In the genomic region with DNA sequence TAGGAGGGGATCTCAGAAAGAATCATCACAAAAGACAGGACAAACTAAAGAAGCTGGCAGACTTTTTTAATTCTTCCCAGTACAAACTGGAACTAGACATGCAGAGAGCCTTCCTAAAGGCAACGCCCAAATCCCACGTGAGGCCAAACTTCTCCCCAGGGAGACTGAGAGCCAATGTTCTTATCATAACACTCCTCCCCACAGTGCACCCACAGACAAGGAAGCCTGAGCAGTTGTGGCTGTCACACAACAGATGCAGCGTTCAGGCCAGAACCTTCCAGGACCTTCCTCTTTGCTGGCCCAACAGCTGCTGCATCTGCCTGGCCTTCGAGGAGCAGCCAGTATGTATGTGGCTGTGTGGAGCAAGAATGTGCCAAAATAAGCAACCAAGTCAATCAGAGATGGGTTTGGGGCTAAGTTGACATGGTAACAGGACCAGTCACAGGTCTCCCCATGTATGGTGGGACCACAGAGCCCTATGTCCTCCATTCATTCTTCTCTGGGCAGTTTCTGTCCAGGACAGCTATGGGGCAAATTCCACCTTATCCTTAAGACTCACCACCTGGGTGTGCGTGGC, we compare ENCODE assay signal across 10 cellular contexts. TPM values are rescaled to one million over a fixed set of nuclear protein-coding genes. Genes with fewer than 3 reads are reported as not detected.
DNase-seq lines count a peak whose midpoint lies in the region; ATAC-seq and TF ChIP-seq lines count a peak whose summit lies in the region.
"Had no signal": no experiment of that assay in that cellular context is flagged by ENCODE, and none has a peak within 500 bp of the region (broad histone marks: within the 10 kb centered on the region; RNA-seq: fewer than 3 reads in every experiment).

No MANE protein-coding gene starts in this region.

- ATAC-seq in CD8-positive, alpha-beta T cell: no peak
- ATAC-seq in HG03460 (IDR thresholded peaks at IDR 0.05; ENCODE audit: unreplicated experiment) (peak; percentile 36), GM19324 (IDR thresholded peaks at IDR 0.05; ENCODE audit: low FRiP score, unreplicated experiment) (no peak), HG03097 (IDR thresholded peaks at IDR 0.05; ENCODE audit: low FRiP score, unreplicated experiment) (no peak)
- no peak for ATAC-seq in naive thymus-derived CD4-positive, alpha-beta T cell

- H3K36me3 ChIP-seq in CD8-positive, alpha-beta T cell (ENCODE audit: insufficient read depth, low read length): no peaks in the 10 kb centered on the region
- no peaks in the 10 kb centered on the region for H3K36me3 ChIP-seq in brain microvascular endothelial cell (replicated peaks)
- no peaks in the 10 kb centered on the region for H3K36me3 ChIP-seq in naive thymus-derived CD4-positive, alpha-beta T cell (ENCODE audit: control insufficient read depth in 2 of 3, insufficient read depth in 3 of 3, low read length in 3 of 3)

- no peaks in the 10 kb centered on the region for H3K36me3 Mint-ChIP-seq in CD8-positive, alpha-beta T cell
- H3K36me3 Mint-ChIP-seq in naive thymus-derived CD4-positive, alpha-beta T cell: peaks cover 0 to 15% (median 0%) of the 10 kb centered on the region in 5 donors

- peak overlapping the region; percentile 35 for H3K4me3 Mint-ChIP-seq in CD8-positive, alpha-beta T cell
- peak overlapping the region; percentile 38 to 84 (median 64) for H3K4me3 Mint-ChIP-seq in naive thymus-derived CD4-positive, alpha-beta T cell

- no peaks in the 10 kb centered on the region for H3K9me3 Mint-ChIP-seq in CD8-positive, alpha-beta T cell
- H3K9me3 Mint-ChIP-seq in naive thymus-derived CD4-positive, alpha-beta T cell: peaks cover 0 to 2% (median 0%) of the 10 kb centered on the region in 11 donors

- intact Hi-C loops in CD8-positive, alpha-beta T cell (cut with DNase I, micrococcal nuclease): loop anchor here (2.0 kb wide), 3 partner anchors 17 to 179 kb away; partner anchors contain the start of genes RINT1 (in 1 of the 2) and SRPK2 (in 1 of the 2)
- intact Hi-C loops in naive thymus-derived CD4-positive, alpha-beta T cell (cut with micrococcal nuclease): loop anchor here in 1 of 2 donors (1.0 to 2.0 kb wide), 3 partner anchors 8 to 17 kb away; no protein-coding TSS in a partner anchor

- no peaks in the 10 kb centered on the region for H3K9me3 ChIP-seq in CD8-positive, alpha-beta T cell (ENCODE audit: low read length)
- no peaks in the 10 kb centered on the region for H3K9me3 ChIP-seq in naive thymus-derived CD4-positive, alpha-beta T cell (ENCODE audit: control insufficient read depth in 2 of 3, low read length in 3 of 3)

- peak overlapping the region; percentile 89 for H3K27ac Mint-ChIP-seq in CD8-positive, alpha-beta T cell
- H3K27ac Mint-ChIP-seq in naive thymus-derived CD4-positive, alpha-beta T cell: peak overlapping the region; percentile 73 to 97 (median 92)

- peaks cover 49% of the 10 kb centered on the region for H3K4me1 ChIP-seq in CD8-positive, alpha-beta T cell (ENCODE audit: insufficient read depth, low read length)
- H3K4me1 ChIP-seq in naive thymus-derived CD4-positive, alpha-beta T cell (ENCODE audit: control insufficient read depth in 2 of 2, insufficient read depth in 2 of 2, low read length in 2 of 2): peaks cover 54 to 63% of the 10 kb centered on the region in 2 donors

- CTCF ChIA-PET in CD8-positive, alpha-beta T cell (lab: Charles Lee): interaction anchor here (1.5 to 1.6 kb wide), 2 partner anchors 13 to 45 kb away, joined by 3 to 5 read pairs; no protein-coding TSS in a partner anchor
- CTCF ChIA-PET in naive thymus-derived CD4-positive, alpha-beta T cell (lab: Charles Lee): no interaction called here

- no peaks in the 10 kb centered on the region for H3K27me3 Mint-ChIP-seq in CD8-positive, alpha-beta T cell (ENCODE audit: low read depth)
- H3K27me3 Mint-ChIP-seq in naive thymus-derived CD4-positive, alpha-beta T cell: no peaks in the 10 kb centered on the region

- in situ Hi-C loops in brain microvascular endothelial cell (cut with HindIII; ENCODE audit: low pct_ligation_motif_present, low sequenced_read_pairs): no loop called here

- POLR2A ChIA-PET in CD8-positive, alpha-beta T cell (lab: Charles Lee): interaction anchor here (1.1 to 1.5 kb wide), 2 partner anchors 30 to 409 kb away, joined by 3 read pairs; no protein-coding TSS in a partner anchor
- POLR2A ChIA-PET in naive thymus-derived CD4-positive, alpha-beta T cell (lab: Charles Lee): interaction anchor here (0.8 to 1.7 kb wide), 2 partner anchors 207 to 410 kb away, joined by 3 to 8 read pairs; no protein-coding TSS in a partner anchor

- no peak for TF ChIP-seq CTCF in CD8-positive, alpha-beta T cell (IDR thresholded peaks at IDR 0.05)
- TF ChIP-seq CTCF in brain microvascular endothelial cell (IDR thresholded peaks at IDR 0.05; ENCODE audit: low read depth, low read length, missing control alignments): no peak

- H3K4me1 Mint-ChIP-seq in CD8-positive, alpha-beta T cell (ENCODE audit: low read depth): peaks cover 63% of the 10 kb centered on the region
- H3K4me1 Mint-ChIP-seq in naive thymus-derived CD4-positive, alpha-beta T cell: peaks cover 48 to 80% (median 78%) of the 10 kb centered on the region in 7 donors

- H3K27me3 ChIP-seq in CD8-positive, alpha-beta T cell (ENCODE audit: insufficient read depth, low read length): no peaks in the 10 kb centered on the region
- H3K27me3 ChIP-seq in brain microvascular endothelial cell (replicated peaks): no peaks in the 10 kb centered on the region
- H3K27me3 ChIP-seq in naive thymus-derived CD4-positive, alpha-beta T cell (ENCODE audit: control insufficient read depth in 2 of 2, insufficient read depth in 2 of 2, low read length in 2 of 2): no peaks in the 10 kb centered on the region

- DNase-seq in CD8-positive, alpha-beta T cell: peak in 1 of 7 experiments; percentile 26
- DNase-seq in brain microvascular endothelial cell (peak; percentile 61), cerebellar nuclear complex (lab: John Stamatoyannopoulos, UW) (no peak)
- no peak for DNase-seq in naive thymus-derived CD4-positive, alpha-beta T cell
- no peak for DNase-seq in stimulated activated naive CD4-positive, alpha-beta T cell (lab: John Stamatoyannopoulos, UW)
- DNase-seq: stimulated activated naive CD4-positive, alpha-beta T cell treated with Interleukin-2 at 50 U/mL for 16 hours; T1000 had no signal

- no peak overlapping the region for H3K27ac ChIP-seq in CD8-positive, alpha-beta T cell (ENCODE audit: low read depth, low read length)
- no peak overlapping the region for H3K27ac ChIP-seq in brain microvascular endothelial cell
- H3K27ac ChIP-seq in naive thymus-derived CD4-positive, alpha-beta T cell (ENCODE audit: low read depth, low read length): peak overlapping the region; percentile 48

- no peak overlapping the region for H3K4me3 ChIP-seq in CD8-positive, alpha-beta T cell (ENCODE audit: low read depth, low read length)
- no peak overlapping the region for H3K4me3 ChIP-seq in brain microvascular endothelial cell (ENCODE audit: low read depth, low read length)
- no peak overlapping the region for H3K4me3 ChIP-seq in naive thymus-derived CD4-positive, alpha-beta T cell (ENCODE audit: low read length)

RNA-seq across cellular contexts. Expression of gene SRPK2, which starts 34.9 kb away (rescaled TPM):
- total RNA-seq in CD8-positive, alpha-beta T cell: 10 to 100 TPM; 29.2 to 29.7 TPM
- total RNA-seq in naive thymus-derived CD4-positive, alpha-beta T cell: 10 to 100 TPM; 45.1 to 56.7 (median 46.8) TPM
- 10 to 100 TPM; 40.2 to 52.8 TPM for polyA plus RNA-seq in naive thymus-derived CD4-positive, alpha-beta T cell
